Comparison of ENCODE assay signal across 1 cellular context in genomic region chr17:79986441-79987186, GRCh38.
A peak's percentile ranks its signal among the peaks of the same experiment; 100 is the strongest.
TF ChIP-seq lines count a peak whose summit lies in the region.

No MANE protein-coding gene starts in this region.

TF ChIP-seq in HepG2, 621 proteins besides CTCF, POLR2A, EP300 and RAD21 (continued from another document and continues in another):
- TF ChIP-seq GPBP1L1 (CRISPR knock-in tag; IDR thresholded peaks at IDR 0.05) (no peak), ERF (CRISPR knock-in tag; IDR thresholded peaks at IDR 0.05) (peak; percentile 57), KLF9 (CRISPR knock-in tag; IDR thresholded peaks at IDR 0.05; ENCODE audit: low read depth) (no peak), ZNF75D (CRISPR knock-in tag; IDR thresholded peaks at IDR 0.05; ENCODE audit: borderline replicate concordance) (no peak), ZNF609 (CRISPR knock-in tag; IDR thresholded peaks at IDR 0.05; ENCODE audit: borderline replicate concordance) (peak; percentile 92), YEATS4 (CRISPR knock-in tag; IDR thresholded peaks at IDR 0.05; ENCODE audit: borderline replicate concordance) (peak; percentile 58; the same call in 1 of the 2 replicates), CEBPZ (IDR thresholded peaks at IDR 0.05; ENCODE audit: low read length) (no peak), ATF3 (CRISPR knock-in tag; IDR thresholded peaks at IDR 0.05) (peak; percentile 34; the same call in 1 of the 2 replicates), PCBP1 (IDR thresholded peaks at IDR 0.05; ENCODE audit: borderline replicate concordance, low read depth, low read length) (no peak), KDM1A (CRISPR knock-in tag; IDR thresholded peaks at IDR 0.05) (peak; percentile 72), NRL (CRISPR knock-in tag; IDR thresholded peaks at IDR 0.05; ENCODE audit: borderline replicate concordance) (peak; percentile 90), HNRNPH1 (optimal IDR thresholded peaks at IDR 0.05; ENCODE audit: low read depth, low read length) (no peak), FOSL2 (CRISPR knock-in tag; IDR thresholded peaks at IDR 0.05) (peak; percentile 77), FUBP1 (CRISPR knock-in tag; IDR thresholded peaks at IDR 0.05; ENCODE audit: borderline replicate concordance) (no peak), ZMAT5 (CRISPR knock-in tag; IDR thresholded peaks at IDR 0.05; ENCODE audit: borderline replicate concordance, low read depth) (no peak), CERS6 (CRISPR knock-in tag; IDR thresholded peaks at IDR 0.05) (no peak), ZSCAN20 (CRISPR knock-in tag; IDR thresholded peaks at IDR 0.05; ENCODE audit: borderline replicate concordance) (no peak), ZNF329 (CRISPR knock-in tag; IDR thresholded peaks at IDR 0.05; ENCODE audit: low read depth) (peak; percentile 55; the same call in 1 of the 2 replicates), ARID5B (CRISPR knock-in tag; IDR thresholded peaks at IDR 0.05) (peak; percentile 95), RFX1 (IDR thresholded peaks at IDR 0.05) (no peak), MXD3 (CRISPR knock-in tag; IDR thresholded peaks at IDR 0.05) (no peak), AGO2 (optimal IDR thresholded peaks at IDR 0.05; ENCODE audit: low read depth, low read length) (no peak), HDAC2 (CRISPR knock-in tag; IDR thresholded peaks at IDR 0.05) (peak; percentile 92), TEAD2 (CRISPR knock-in tag; IDR thresholded peaks at IDR 0.05) (no peak), NCOA5 (CRISPR knock-in tag; IDR thresholded peaks at IDR 0.05) (no peak), ZFP62 (CRISPR knock-in tag; IDR thresholded peaks at IDR 0.05) (no peak), BATF2 (CRISPR knock-in tag; IDR thresholded peaks at IDR 0.05) (no peak), ZNF747 (CRISPR knock-in tag; IDR thresholded peaks at IDR 0.05; ENCODE audit: borderline replicate concordance) (peak; percentile 80; the same call in 1 of the 2 replicates), PLSCR1 (CRISPR knock-in tag; IDR thresholded peaks at IDR 0.05; ENCODE audit: borderline replicate concordance) (no peak), ZNF598 (CRISPR knock-in tag; IDR thresholded peaks at IDR 0.05; ENCODE audit: borderline replicate concordance) (peak; percentile 63; the same call in 1 of the 2 replicates), ZNF543 (CRISPR knock-in tag; IDR thresholded peaks at IDR 0.05) (peak; percentile 73), ZNF891 (CRISPR knock-in tag; IDR thresholded peaks at IDR 0.05) (peak; percentile 73; the same call in 1 of the 2 replicates), ZNF503 (CRISPR knock-in tag; IDR thresholded peaks at IDR 0.05) (0 out of 2 replicates have a peak, but pooled peaks have one; percentile 35), ZNF570 (CRISPR knock-in tag; IDR thresholded peaks at IDR 0.05; ENCODE audit: borderline replicate concordance) (no peak), ZNF33A (CRISPR knock-in tag; IDR thresholded peaks at IDR 0.05; ENCODE audit: borderline replicate concordance) (no peak), ZNF558 (CRISPR knock-in tag; IDR thresholded peaks at IDR 0.05; ENCODE audit: borderline replicate concordance) (no peak), ZNF746 (CRISPR knock-in tag; IDR thresholded peaks at IDR 0.05) (peak; percentile 75; the same call in 1 of the 2 replicates), HNRNPK (IDR thresholded peaks at IDR 0.05; ENCODE audit: low read depth, low read length, poor library complexity, severe bottlenecking) (no peak)
